In the genomic region with DNA sequence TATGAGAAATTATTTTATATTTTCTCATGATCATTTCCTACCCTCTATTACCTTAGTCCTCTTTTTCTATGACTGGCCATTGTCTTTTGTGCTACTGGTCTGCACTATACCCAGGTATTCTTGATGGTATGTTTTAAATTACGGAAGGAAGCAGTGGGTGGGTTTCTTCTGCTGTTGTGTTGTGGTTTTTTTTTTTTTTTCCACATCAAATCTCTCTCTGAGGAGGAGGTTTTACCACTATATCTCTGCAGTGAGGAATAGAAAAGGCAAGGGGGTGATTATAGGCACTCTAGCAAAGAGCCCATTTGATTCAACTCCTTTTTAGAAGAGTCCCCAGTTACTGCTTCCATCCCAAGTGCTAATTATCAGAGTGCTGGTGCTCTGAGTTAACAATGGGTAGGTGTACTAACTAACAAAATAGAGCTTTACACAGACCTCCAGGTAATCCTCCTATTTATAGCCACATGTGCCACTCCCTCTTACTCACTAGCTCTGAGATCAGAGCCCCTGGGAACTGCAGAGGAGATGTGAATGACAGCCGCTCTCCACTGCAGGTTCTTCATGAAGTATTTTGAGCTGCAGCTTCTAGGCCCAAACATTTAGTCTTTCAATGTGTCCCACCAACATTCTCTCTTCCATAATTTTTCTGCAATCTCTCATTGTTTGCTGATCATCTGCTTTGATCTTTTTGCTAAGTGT, we compare ENCODE assay signal across 11 cellular contexts.
DNase-seq lines count a peak whose midpoint lies in the region; ATAC-seq lines count a peak whose summit lies in the region.
"Had no signal": no experiment of that assay in that cellular context is flagged by ENCODE, and none has a peak within 500 bp of the region (broad histone marks: within the 10 kb centered on the region; RNA-seq: fewer than 3 reads in every experiment).

No MANE protein-coding gene starts in this region.

- H3K27ac Mint-ChIP-seq in activated naive CD8-positive, alpha-beta T cell, result peak overlapping the region; percentile 29
- H3K27ac Mint-ChIP-seq in activated naive CD8-positive, alpha-beta T cell treated with anti-CD3 and anti-CD28 coated beads for 36 hours, result no peak overlapping the region
- H3K27ac Mint-ChIP-seq in activated naive CD8-positive, alpha-beta T cell treated with anti-CD3 and anti-CD28 coated beads, Interleukin-2, amount 50 U/mL, for 24 hours, result no peak overlapping the region
- H3K27ac Mint-ChIP-seq: HFFc6 had no signal

- no peak overlapping the region for H3K4me3 ChIP-seq in HUES48 (ENCODE audit: low read depth, low read length)
- H3K4me3 ChIP-seq: ascending aorta had no signal

- no peak overlapping the region for H3K9ac ChIP-seq in HUES48 (ENCODE audit: low read depth, low read length)

- H3K4me1 Mint-ChIP-seq in activated naive CD8-positive, alpha-beta T cell (ENCODE audit: low read depth), result peaks cover 39% of the 10 kb centered on the region
- peaks cover 44% of the 10 kb centered on the region for H3K4me1 Mint-ChIP-seq in activated naive CD8-positive, alpha-beta T cell treated with anti-CD3 and anti-CD28 coated beads for 36 hours
- H3K4me1 Mint-ChIP-seq in activated naive CD8-positive, alpha-beta T cell treated with anti-CD3 and anti-CD28 coated beads, Interleukin-2, amount 50 U/mL, for 24 hours, result peaks cover 26% of the 10 kb centered on the region

- ATAC-seq in activated naive CD8-positive, alpha-beta T cell treated with anti-CD3 and anti-CD28 coated beads, Interleukin-2, amount 50 U/mL, for 24 hours, result peak; percentile 51
- peak; percentile 64 for ATAC-seq in stimulated activated naive CD8-positive, alpha-beta T cell treated with anti-CD3 and anti-CD28 coated beads, Interleukin-15, Interleukin-2, amounts not matched to agents 100 U/mL and 50 U/mL, for 24 hours
- ATAC-seq in HG02623 (IDR thresholded peaks at IDR 0.05; ENCODE audit: unreplicated experiment) (no peak), HG02884 (IDR thresholded peaks at IDR 0.05; ENCODE audit: unreplicated experiment) (no peak)

- H3K9me3 Mint-ChIP-seq in activated naive CD8-positive, alpha-beta T cell (ENCODE audit: low read depth), result no peaks in the 10 kb centered on the region
- no peaks in the 10 kb centered on the region for H3K9me3 Mint-ChIP-seq in activated naive CD8-positive, alpha-beta T cell treated with anti-CD3 and anti-CD28 coated beads for 36 hours
- no peaks in the 10 kb centered on the region for H3K9me3 Mint-ChIP-seq in activated naive CD8-positive, alpha-beta T cell treated with anti-CD3 and anti-CD28 coated beads, Interleukin-2, amount 50 U/mL, for 24 hours
- H3K9me3 Mint-ChIP-seq: HFFc6 had no signal

- H3K36me3 Mint-ChIP-seq in activated naive CD8-positive, alpha-beta T cell, result no peaks in the 10 kb centered on the region
- H3K36me3 Mint-ChIP-seq in activated naive CD8-positive, alpha-beta T cell treated with anti-CD3 and anti-CD28 coated beads for 36 hours, result no peaks in the 10 kb centered on the region
- no peaks in the 10 kb centered on the region for H3K36me3 Mint-ChIP-seq in activated naive CD8-positive, alpha-beta T cell treated with anti-CD3 and anti-CD28 coated beads, Interleukin-2, amount 50 U/mL, for 24 hours (ENCODE audit: low read depth)

- H3K4me3 Mint-ChIP-seq in activated naive CD8-positive, alpha-beta T cell, result peak overlapping the region; percentile 24
- no peak overlapping the region for H3K4me3 Mint-ChIP-seq in activated naive CD8-positive, alpha-beta T cell treated with anti-CD3 and anti-CD28 coated beads for 36 hours
- H3K4me3 Mint-ChIP-seq in activated naive CD8-positive, alpha-beta T cell treated with anti-CD3 and anti-CD28 coated beads, Interleukin-2, amount 50 U/mL, for 24 hours, result no peak overlapping the region
- H3K4me3 Mint-ChIP-seq: HFFc6 had no signal

- no peaks in the 10 kb centered on the region for H3K36me3 ChIP-seq in HUES48 (ENCODE audit: control insufficient read depth, insufficient read depth, low read length)
- H3K36me3 ChIP-seq: ascending aorta had no signal

- H3K9me3 ChIP-seq in HUES48 (ENCODE audit: control insufficient read depth, insufficient read depth, low read length), result no peaks in the 10 kb centered on the region
- H3K9me3 ChIP-seq: ascending aorta had no signal

- H3K4me1 ChIP-seq in HUES48 (ENCODE audit: control insufficient read depth, insufficient read depth, low read length), result peaks cover 84% of the 10 kb centered on the region

- H3K27ac ChIP-seq in HUES48 (ENCODE audit: low read depth, low read length), result peak overlapping the region; percentile 63
- H3K27ac ChIP-seq: ascending aorta had no signal

- H3K27me3 Mint-ChIP-seq in activated naive CD8-positive, alpha-beta T cell, result no peaks in the 10 kb centered on the region
- H3K27me3 Mint-ChIP-seq in activated naive CD8-positive, alpha-beta T cell treated with anti-CD3 and anti-CD28 coated beads for 36 hours, result peaks cover 7% of the 10 kb centered on the region
- no peaks in the 10 kb centered on the region for H3K27me3 Mint-ChIP-seq in activated naive CD8-positive, alpha-beta T cell treated with anti-CD3 and anti-CD28 coated beads, Interleukin-2, amount 50 U/mL, for 24 hours

- no peaks in the 10 kb centered on the region for H3K27me3 ChIP-seq in HUES48 (ENCODE audit: control insufficient read depth, insufficient read depth, low read length)
- H3K27me3 ChIP-seq: ascending aorta had no signal

- DNase-seq in activated naive CD8-positive, alpha-beta T cell treated with anti-CD3 and anti-CD28 coated beads for 36 hours, result no peak
- DNase-seq in activated naive CD8-positive, alpha-beta T cell treated with anti-CD3 and anti-CD28 coated beads, Interleukin-2, amount 50 U/mL, for 24 hours, result no peak
- no peak for DNase-seq in stimulated activated naive CD8-positive, alpha-beta T cell treated with anti-CD3 and anti-CD28 coated beads, Interleukin-15, Interleukin-2, amounts not matched to agents 100 U/mL and 50 U/mL, for 24 hours
- no peak for DNase-seq in amniotic stem cell (lab: John Stamatoyannopoulos, UW)
- DNase-seq: HFFc6; stimulated activated CD4-positive, alpha-beta T cell treated with anti-CD3 and anti-CD28 coated beads, Interleukin-15, amount 100 ng/mL, for 24 hours had no signal

Comparison
In these comparisons a context has a peak if more than half of its experiments do, and no peak if none do; other contexts are left out.
1. ATAC-seq: peak in activated naive CD8-positive, alpha-beta T cell treated with anti-CD3 and anti-CD28 coated beads, Interleukin-2, amount 50 U/mL, for 24 hours (single experiment) and stimulated activated naive CD8-positive, alpha-beta T cell treated with anti-CD3 and anti-CD28 coated beads, Interleukin-15, Interleukin-2, amounts not matched to agents 100 U/mL and 50 U/mL, for 24 hours (single experiment); none in HG02623 (single experiment) and HG02884 (single experiment).